ENCODE assay signal across 19 cellular contexts in the genomic region with DNA sequence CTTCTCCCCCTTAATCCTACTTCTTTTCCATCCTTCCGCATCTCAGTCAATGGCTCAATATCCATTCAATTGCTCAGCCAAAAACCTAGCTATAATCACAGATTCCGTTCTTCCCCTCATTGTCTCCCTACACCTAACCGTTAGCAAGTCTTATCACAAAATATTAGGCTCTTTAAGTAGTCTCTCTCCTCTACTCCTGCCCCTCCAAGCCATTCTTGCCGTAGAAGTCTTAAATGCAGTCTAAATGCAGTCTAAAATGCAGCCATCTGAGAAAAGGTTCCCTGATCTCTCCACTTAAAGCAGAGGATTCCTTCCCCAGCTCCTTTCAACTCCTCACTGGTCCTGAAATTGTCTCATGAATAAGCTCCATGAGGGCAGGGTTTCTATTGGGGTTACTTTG. TPM values are rescaled to one million over a fixed set of nuclear protein-coding genes. Genes with fewer than 3 reads are reported as not detected.
A peak's percentile ranks its signal among the peaks of the same experiment; 100 is the strongest.
DNase-seq lines count a peak whose midpoint lies in the region; ATAC-seq, FAIRE-seq and TF ChIP-seq lines count a peak whose summit lies in the region.
"Had no signal": no experiment of that assay in that cellular context is flagged by ENCODE, and none has a peak within 500 bp of the region (broad histone marks: within the 10 kb centered on the region; RNA-seq: fewer than 3 reads in every experiment).

No MANE protein-coding gene starts in this region.

- H3K27ac Mint-ChIP-seq in T-helper 17 cell = peak overlapping the region; percentile 0

- DNase-seq in A549 (ENCODE audit: low read depth in 1 of 2, low spot score in 1 of 2) (no peak), GM23248 (no peak), T-helper 17 cell (no peak), BE2C (no peak)
- DNase-seq: ACHN; C1 segment of cervical spinal cord; CD4-positive, alpha-beta memory T cell; DMS79 treated with DMSO at 0.1 percent for 48 hours; EL; KBM-7 had no signal

- no peak for TF ChIP-seq RAD21 in A549 (conservative IDR thresholded peaks at IDR 0.05 in 1 of 2, IDR thresholded peaks at IDR 0.05 in 1 of 2)

- no peak overlapping the region for H2AFZ ChIP-seq in GM23248

- CTCF ChIA-PET in A549 (lab: Yijun Ruan, JAX) = interaction anchor here (1.5 kb wide), 1 partner anchor 46 kb away, joined by 3 read pairs; no protein-coding TSS in a partner anchor

- H3K4me1 Mint-ChIP-seq in T-helper 17 cell = peaks cover 3% of the 10 kb centered on the region
- H3K4me1 Mint-ChIP-seq: CD4-positive, alpha-beta memory T cell had no signal

- H3K9me3 ChIP-seq in A549 (no peaks in the 10 kb centered on the region), GM23248 (ENCODE audit: low read depth) (no peaks in the 10 kb centered on the region), T-helper 17 cell (ENCODE audit: control insufficient read depth, low read length, poor library complexity, severe bottlenecking) (no peaks in the 10 kb centered on the region), neutrophil (no peaks in the 10 kb centered on the region), BE2C (no peaks in the 10 kb centered on the region)

- H3K4me1 ChIP-seq in A549 (peaks cover 13% of the 10 kb centered on the region; the same call in 2 of the 3 replicates), GM23248 (ENCODE audit: insufficient read depth) (peaks cover 95% of the 10 kb centered on the region), neutrophil (ENCODE audit: control insufficient read depth in 1 of 2, insufficient read depth in 1 of 2, low read depth in 1 of 2, low read length in 1 of 2) (peaks cover 16 to 19% of the 10 kb centered on the region in 2 experiments), BE2C (peaks cover 12% of the 10 kb centered on the region)

- WGBS in A549 (ENCODE audit: missing lambda C conversion rate) = 93% methylated on average over 4 of the region's 4 CpGs
- WGBS in GM23248 (ENCODE audit: low coverage in 1 of 2, low lambda C conversion rate in 2 of 2, missing lambda C conversion rate in 2 of 2), 2 experiments = 99% methylated on average over 4 of the region's 4 CpGs

- H3K36me3 Mint-ChIP-seq in T-helper 17 cell (ENCODE audit: low read depth) = peaks cover 5% of the 10 kb centered on the region

- ATAC-seq in A549 (no peak), T-helper 17 cell (no peak), GM18519 (IDR thresholded peaks at IDR 0.05; ENCODE audit: low FRiP score, unreplicated experiment) (no peak), GM18511 (IDR thresholded peaks at IDR 0.05; ENCODE audit: unreplicated experiment) (no peak)
- ATAC-seq: HCT116 had no signal

- POLR2A ChIA-PET in A549 (lab: Yijun Ruan, JAX) = no interaction called here

- no peak for FAIRE-seq in A549 (lab: Jason Lieb, UNC)
- FAIRE-seq: G401.6, GM12891, GM19239, H54 had no signal

- no peak overlapping the region for H3K9ac ChIP-seq in GM23248

- peaks cover 94% of the 10 kb centered on the region for H3F3A ChIP-seq in GM23248 (ENCODE audit: insufficient read depth)

- H3K36me3 ChIP-seq in GM23248 (ENCODE audit: low read depth) = peaks cover 82% of the 10 kb centered on the region
- peaks cover 31% of the 10 kb centered on the region for H3K36me3 ChIP-seq in neutrophil
- H3K36me3 ChIP-seq in BE2C = no peaks in the 10 kb centered on the region

- no peak overlapping the region for H3K27ac ChIP-seq in A549
- H3K27ac ChIP-seq in GM23248 = peak overlapping the region; percentile 69
- peak overlapping the region; percentile 82 for H3K27ac ChIP-seq in neutrophil
- H3K27ac ChIP-seq: HL-60 had no signal

- H3K4me3 ChIP-seq in A549 (no peak overlapping the region), GM23248 (no peak overlapping the region), neutrophil (ENCODE audit: low read depth in 1 of 2, low read length in 1 of 2) (peak overlapping the region in 1 of 2 experiments; percentile 25), BE2C (ENCODE audit: low read depth, low read length) (no peak overlapping the region)

- TF ChIP-seq CTCF in A549 (IDR thresholded peaks at IDR 0.05) = no peak
- TF ChIP-seq CTCF in neutrophil (IDR thresholded peaks at IDR 0.05) = no peak
- TF ChIP-seq CTCF in BE2C (IDR thresholded peaks at IDR 0.05; ENCODE audit: low read depth, low read length) = no peak

- peaks cover 17% of the 10 kb centered on the region for H4K20me1 ChIP-seq in GM23248 (ENCODE audit: insufficient read depth)

- no peaks in the 10 kb centered on the region for H3K27me3 Mint-ChIP-seq in T-helper 17 cell
- H3K27me3 Mint-ChIP-seq: CD4-positive, alpha-beta memory T cell had no signal

- TF ChIP-seq EP300 in A549 (IDR thresholded peaks at IDR 0.05) = no peak

- H3K27me3 ChIP-seq in GM23248 (replicated peaks; ENCODE audit: insufficient read depth) (no peaks in the 10 kb centered on the region), neutrophil (no peaks in the 10 kb centered on the region), BE2C (no peaks in the 10 kb centered on the region)

- H3K79me2 ChIP-seq in GM23248 (ENCODE audit: insufficient read depth) = peaks cover 100% of the 10 kb centered on the region

- no peaks in the 10 kb centered on the region for H3K9me2 ChIP-seq in GM23248 (ENCODE audit: insufficient read depth)

- H3K4me2 ChIP-seq in A549 (no peak overlapping the region), GM23248 (ENCODE audit: unreplicated experiment) (no peak overlapping the region)

- no peak overlapping the region for H3K4me3 Mint-ChIP-seq in T-helper 17 cell
- H3K4me3 Mint-ChIP-seq: CD4-positive, alpha-beta memory T cell had no signal

- in situ Hi-C loops in GM23248 (cut with MboI) = no loop called here

- no peak for TF ChIP-seq POLR2A in A549 (IDR thresholded peaks at IDR 0.05; ENCODE audit: low read length)

TF ChIP-seq in A549, 52 proteins besides CTCF, POLR2A, EP300 and RAD21:
- TF ChIP-seq ZFP36 (IDR thresholded peaks at IDR 0.05; ENCODE audit: borderline replicate concordance, partially characterized antibody) (no peak), NFE2L2 (conservative IDR thresholded peaks at IDR 0.05; ENCODE audit: low read length) (no peak), NPAS2 (CRISPR knock-in tag; IDR thresholded peaks at IDR 0.05; ENCODE audit: borderline replicate concordance) (no peak), CHD4 (IDR thresholded peaks at IDR 0.05; ENCODE audit: borderline replicate concordance) (no peak), ZNF302 (CRISPR knock-in tag; IDR thresholded peaks at IDR 0.05) (no peak), POLR2AphosphoS2 (conservative IDR thresholded peaks at IDR 0.05; ENCODE audit: low read length) (0 out of 2 replicates have a peak, but pooled peaks have one; percentile 66)

RNA-seq across cellular contexts. Expression of a gene that starts 57.8 kb away (rescaled TPM):
- polyA plus RNA-seq in A549 (2011; rRNA removed) (23.8 and 24.2 TPM in 2 replicates), A549 (2017; fragmentation: RNase III; extraction: RNeasy Plus Mini Kit Qiagen cat#74134 plus additional on column Dnase treatment) (9.7 to 12.5 TPM (median 11.8 TPM) in 3 replicates), GM23248 (2016; fragmentation: Nextera tagmentation; extraction: Ambion mirVana) (147 and 159 TPM in 2 replicates)
- 3.8 and 4.0 TPM in 2 replicates for polyA plus RNA-seq in A549 (2012; cell fraction: cytosol; rRNA removed)
- polyA plus RNA-seq in A549 (2012; cell fraction: nucleus; rRNA removed) = 3.5 and 4.9 TPM in 2 replicates
- 25.5 and 26.9 TPM in 2 replicates for polyA minus RNA-seq in A549 (2011; rRNA and poly(A)+ RNA removed)
- total RNA-seq in GM23248 (2014; rRNA removed; shearing (Covaris generic)) = 228 and 243 TPM in 2 replicates
- total RNA-seq in T-helper 17 cell = 10 to 100 TPM; 59.8 to 80.7 TPM
- 0.32 TPM for polyA plus RNA-seq in BE2C (2012; ENCODE audit: insufficient read depth, insufficient read length, low read depth)

Comparison
In these comparisons a context has a peak if more than half of its experiments do, and no peak if none do; other contexts are left out.
1. H3K27ac ChIP-seq: peak in GM23248 (single experiment) and neutrophil (single experiment); none in A549 (0 of 2).